Comparison of ENCODE assay signal across 8 cellular contexts in the genomic region with DNA sequence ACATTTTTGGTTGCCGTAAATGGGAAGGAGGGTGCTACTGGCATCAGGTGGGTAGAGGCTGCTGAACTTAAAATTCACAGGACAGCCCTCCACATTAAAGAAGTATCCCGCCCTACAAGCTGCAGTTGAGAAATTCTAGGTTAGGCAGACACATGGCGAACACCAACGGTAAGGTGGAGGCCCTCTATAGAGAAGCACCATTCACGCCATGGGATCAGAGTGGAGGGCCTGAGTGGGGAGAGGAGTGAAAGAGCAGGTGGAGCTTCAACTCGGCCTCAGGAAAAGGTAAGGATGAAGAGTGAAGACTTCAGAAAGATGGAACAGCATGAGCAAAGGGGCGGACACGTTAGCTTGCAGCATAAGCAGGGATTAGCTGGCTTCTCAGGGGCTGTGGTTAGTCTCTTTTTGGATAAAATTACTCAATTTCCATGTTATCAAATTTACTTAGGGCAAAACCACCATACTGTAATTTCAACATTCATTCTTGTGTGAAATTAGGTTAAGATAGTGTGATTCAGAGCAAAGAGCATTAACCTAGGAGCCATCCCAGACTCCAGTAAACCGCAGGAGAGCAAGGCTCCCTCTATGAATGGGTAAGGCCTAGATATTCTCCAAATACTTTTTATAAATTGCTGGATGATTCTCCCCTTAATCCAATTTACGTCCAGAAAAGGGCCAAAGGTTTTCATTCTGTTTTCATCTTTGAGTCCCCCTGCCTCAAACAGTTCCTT. TPM values are rescaled to one million over a fixed set of nuclear protein-coding genes. Genes with fewer than 3 reads are reported as not detected.
DNase-seq lines count a peak whose midpoint lies in the region; ATAC-seq and TF ChIP-seq lines count a peak whose summit lies in the region.

No MANE protein-coding gene starts in this region.

- H3K27ac Mint-ChIP-seq in activated naive CD8-positive, alpha-beta T cell treated with anti-CD3 and anti-CD28 coated beads, Interleukin-2, amount 50 U/mL, for 24 hours: peak overlapping the region; percentile 98

- H3K9ac ChIP-seq in HUES48 (ENCODE audit: low read depth, low read length): peak overlapping the region; percentile 84; the same call in 1 of the 2 replicates

- peak; percentile 7 for DNase-seq in activated naive CD8-positive, alpha-beta T cell treated with anti-CD3 and anti-CD28 coated beads, Interleukin-2, amount 50 U/mL, for 24 hours
- no peak for DNase-seq in lower lobe of right lung
- no peak for DNase-seq in head of caudate nucleus

- H3K4me3 Mint-ChIP-seq in activated naive CD8-positive, alpha-beta T cell treated with anti-CD3 and anti-CD28 coated beads, Interleukin-2, amount 50 U/mL, for 24 hours: peak overlapping the region; percentile 93

- TF ChIP-seq CTCF in 22Rv1 (IDR thresholded peaks at IDR 0.05) (no peak), lower lobe of right lung (IDR thresholded peaks at IDR 0.05) (no peak)

- peaks cover 50% of the 10 kb centered on the region for H3K4me1 Mint-ChIP-seq in activated naive CD8-positive, alpha-beta T cell treated with anti-CD3 and anti-CD28 coated beads, Interleukin-2, amount 50 U/mL, for 24 hours

- no peak for ATAC-seq in activated naive CD8-positive, alpha-beta T cell treated with anti-CD3 and anti-CD28 coated beads, Interleukin-2, amount 50 U/mL, for 24 hours
- ATAC-seq in lower lobe of right lung (no peak), GM18502 (IDR thresholded peaks at IDR 0.05; ENCODE audit: poor library complexity, unreplicated experiment) (no peak), HG02938 (IDR thresholded peaks at IDR 0.05; ENCODE audit: unreplicated experiment) (no peak), GM19035 (IDR thresholded peaks at IDR 0.05; ENCODE audit: unreplicated experiment) (no peak)

- intact Hi-C loops in lower lobe of right lung (cut with DNase I): no loop called here
- intact Hi-C loops in head of caudate nucleus (cut with DNase I): no loop called here

- H3K27me3 Mint-ChIP-seq in activated naive CD8-positive, alpha-beta T cell treated with anti-CD3 and anti-CD28 coated beads, Interleukin-2, amount 50 U/mL, for 24 hours: no peaks in the 10 kb centered on the region

- H3K4me3 ChIP-seq in HUES48 (ENCODE audit: low read depth, low read length): peak overlapping the region; percentile 75
- H3K4me3 ChIP-seq in lower lobe of right lung: peak overlapping the region; percentile 83

- H3K4me1 ChIP-seq in HUES48 (ENCODE audit: control insufficient read depth, insufficient read depth, low read length) (peaks cover 7% of the 10 kb centered on the region; the same call in 1 of the 2 replicates), lower lobe of right lung (peaks cover 9% of the 10 kb centered on the region)

- H3K9me3 ChIP-seq in HUES48 (ENCODE audit: control insufficient read depth, insufficient read depth, low read length): no peaks in the 10 kb centered on the region
- H3K9me3 ChIP-seq in lower lobe of right lung: peaks cover 2% of the 10 kb centered on the region

- H3K9me3 Mint-ChIP-seq in activated naive CD8-positive, alpha-beta T cell treated with anti-CD3 and anti-CD28 coated beads, Interleukin-2, amount 50 U/mL, for 24 hours: peaks cover 31% of the 10 kb centered on the region

- peaks cover 69% of the 10 kb centered on the region for H3K36me3 Mint-ChIP-seq in activated naive CD8-positive, alpha-beta T cell treated with anti-CD3 and anti-CD28 coated beads, Interleukin-2, amount 50 U/mL, for 24 hours (ENCODE audit: low read depth)

- H3K27me3 ChIP-seq in HUES48 (ENCODE audit: control insufficient read depth, insufficient read depth, low read length) (no peaks in the 10 kb centered on the region), lower lobe of right lung (ENCODE audit: low read depth) (no peaks in the 10 kb centered on the region)

- peak overlapping the region; percentile 93 for H3K27ac ChIP-seq in 22Rv1
- H3K27ac ChIP-seq in HUES48 (ENCODE audit: low read depth, low read length): no peak overlapping the region
- peak overlapping the region; percentile 94 for H3K27ac ChIP-seq in lower lobe of right lung

- peaks cover 4% of the 10 kb centered on the region; the same call in 1 of the 2 replicates for H3K36me3 ChIP-seq in HUES48 (ENCODE audit: control insufficient read depth, insufficient read depth, low read length)
- H3K36me3 ChIP-seq in lower lobe of right lung: no peaks in the 10 kb centered on the region

RNA-seq across cellular contexts. Expression of gene EEF1AKMT1, which starts 1.2 kb away (rescaled TPM):
- total RNA-seq in lower lobe of right lung: 8.7 TPM
